8 cellular contexts compared by ENCODE assay signal in the genomic region with DNA sequence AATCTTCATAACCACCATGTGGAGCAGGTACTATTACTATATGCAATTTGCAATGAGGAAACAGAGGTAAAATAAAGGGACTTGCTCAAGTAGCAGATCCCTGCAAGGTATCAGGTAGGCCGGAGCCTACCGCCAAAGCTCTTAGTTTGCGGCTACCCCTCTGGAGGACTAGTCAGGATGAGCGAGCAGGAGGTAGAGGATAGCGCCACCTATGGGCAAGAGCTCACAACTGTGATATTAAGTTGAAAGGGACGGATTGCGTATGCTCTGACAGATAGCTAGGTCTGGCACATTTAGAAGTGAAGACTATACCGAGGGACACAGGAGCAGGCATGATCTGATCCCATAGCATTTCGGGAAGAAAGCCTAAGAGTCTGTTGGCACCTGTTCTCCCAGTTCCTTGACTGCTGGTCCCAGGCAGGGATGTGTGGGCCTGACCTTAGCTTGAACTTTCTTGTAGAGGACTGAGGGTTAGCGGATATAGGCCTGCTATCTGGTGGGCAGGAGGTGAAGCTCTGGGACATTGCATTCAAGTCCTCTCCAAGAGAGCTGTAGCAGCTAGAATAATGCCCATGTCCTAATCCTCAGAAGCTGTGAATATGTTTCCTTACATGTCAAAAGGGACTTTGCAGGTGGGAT. TPM values are rescaled to one million over a fixed set of nuclear protein-coding genes. Genes with fewer than 3 reads are reported as not detected.
A peak's percentile ranks its signal among the peaks of the same experiment; 100 is the strongest.
DNase-seq lines count a peak whose midpoint lies in the region; ATAC-seq, FAIRE-seq and TF ChIP-seq lines count a peak whose summit lies in the region.

No MANE protein-coding gene starts in this region.

- H3K4me3 ChIP-seq in Karpas-422 (ENCODE audit: low read length) (no peak overlapping the region), iPS DF 6.9 (ENCODE audit: low read length) (no peak overlapping the region), suprapubic skin (no peak overlapping the region)

- TF ChIP-seq CTCF in D721Med (IDR thresholded peaks at IDR 0.05; ENCODE audit: insufficient read depth, missing control alignments) (peak; percentile 40), WTC11 (IDR thresholded peaks at IDR 0.05) (peak; percentile 77), mesothelial cell of epicardium (IDR thresholded peaks at IDR 0.05; ENCODE audit: unreplicated experiment) (no peak), suprapubic skin (IDR thresholded peaks at IDR 0.05) (no peak)

- no peak for FAIRE-seq in D721Med (lab: Jason Lieb, UNC)

- H3K27me3 ChIP-seq in Karpas-422 (ENCODE audit: low read length) (no peaks in the 10 kb centered on the region), iPS DF 6.9 (ENCODE audit: control insufficient read depth, insufficient read depth, low read length) (no peaks in the 10 kb centered on the region), suprapubic skin (no peaks in the 10 kb centered on the region)

- H3K4me1 ChIP-seq in Karpas-422 (ENCODE audit: low read length) (peaks cover 1% of the 10 kb centered on the region), iPS DF 6.9 (ENCODE audit: control insufficient read depth, insufficient read depth, low read length) (no peaks in the 10 kb centered on the region), suprapubic skin (no peaks in the 10 kb centered on the region)

- no peak overlapping the region for H3K27ac ChIP-seq in Karpas-422 (ENCODE audit: low read length)
- no peak overlapping the region for H3K27ac ChIP-seq in iPS DF 6.9 (ENCODE audit: low read length)
- H3K27ac ChIP-seq in suprapubic skin: no peak overlapping the region

- no peaks in the 10 kb centered on the region for H3K79me2 ChIP-seq in Karpas-422 (ENCODE audit: low read length)

- no peak overlapping the region for H3K4me2 ChIP-seq in Karpas-422 (ENCODE audit: low read depth, low read length, poor library complexity, severe bottlenecking)

- no peaks in the 10 kb centered on the region for H3K27me3 Mint-ChIP-seq in WTC11 (ENCODE audit: low read depth)
- H3K27me3 Mint-ChIP-seq in mesothelial cell of epicardium (ENCODE audit: low read depth): no peaks in the 10 kb centered on the region

- no peak for TF ChIP-seq POLR2A in suprapubic skin (IDR thresholded peaks at IDR 0.05)

- no peak for TF ChIP-seq EP300 in suprapubic skin (IDR thresholded peaks at IDR 0.05)

- H3K9me3 ChIP-seq in Karpas-422 (ENCODE audit: low read length) (no peaks in the 10 kb centered on the region), iPS DF 6.9 (ENCODE audit: control insufficient read depth, insufficient read depth, low read length) (no peaks in the 10 kb centered on the region), suprapubic skin (no peaks in the 10 kb centered on the region)

- H3K9me3 Mint-ChIP-seq in WTC11 (no peaks in the 10 kb centered on the region; the same call in 1 of the 2 replicates), mesothelial cell of epicardium (peaks cover 4% of the 10 kb centered on the region)

- DNase-seq in D721Med (ENCODE audit: insufficient read length, low spot score) (no peak), GM19240 (ENCODE audit: insufficient read length, low spot score) (peak; percentile 6), Karpas-422 (peak; percentile 90), WTC11 (ENCODE audit: low spot score) (peak; percentile 87), iPS DF 6.9 (ENCODE audit: low read depth, low spot score) (peak; percentile 83), mesothelial cell of epicardium (ENCODE audit: low spot score in 2 of 2, unreplicated experiment in 2 of 2) (no peak), suprapubic skin (ENCODE audit: low spot score in 2 of 2) (no peak)

- H3K4me3 Mint-ChIP-seq in WTC11 (no peak overlapping the region), mesothelial cell of epicardium (no peak overlapping the region)

- WGBS in iPS DF 6.9 (ENCODE audit: insufficient coverage, insufficient read length): no CpG with 5 or more reads among the region's 10 CpGs
- 62% methylated on average over 10 of the region's 10 CpGs for WGBS in suprapubic skin

- no peaks in the 10 kb centered on the region for H3K9me2 ChIP-seq in Karpas-422 (replicated peaks; ENCODE audit: insufficient read depth, low read length)

- POLR2A ChIA-PET in WTC11 (lab: Charles Lee): interaction anchor here (0.6 to 1.1 kb wide), 3 partner anchors 10 to 1988 kb away, joined by 3 to 8 read pairs (median 3); a partner anchor contains a TSS

- H3K4me1 Mint-ChIP-seq in WTC11: peaks cover 17% of the 10 kb centered on the region
- H3K4me1 Mint-ChIP-seq in mesothelial cell of epicardium: peaks cover 26% of the 10 kb centered on the region

- no peak overlapping the region for H3K27ac Mint-ChIP-seq in WTC11
- H3K27ac Mint-ChIP-seq in mesothelial cell of epicardium: no peak overlapping the region

- H3K36me3 ChIP-seq in Karpas-422 (ENCODE audit: insufficient read depth, low read length): no peaks in the 10 kb centered on the region
- no peaks in the 10 kb centered on the region for H3K36me3 ChIP-seq in iPS DF 6.9 (ENCODE audit: control insufficient read depth, insufficient read depth, low read length)
- no peaks in the 10 kb centered on the region for H3K36me3 ChIP-seq in suprapubic skin

- ATAC-seq in WTC11 (peak; percentile 98), GM21825 (IDR thresholded peaks at IDR 0.05; ENCODE audit: unreplicated experiment) (no peak)

- no peak overlapping the region for H3K9ac ChIP-seq in Karpas-422 (ENCODE audit: low read length)

- no peaks in the 10 kb centered on the region for H4K20me1 ChIP-seq in Karpas-422 (ENCODE audit: insufficient read depth, low read depth, low read length)

- H3K36me3 Mint-ChIP-seq in WTC11: no peaks in the 10 kb centered on the region
- no peaks in the 10 kb centered on the region for H3K36me3 Mint-ChIP-seq in mesothelial cell of epicardium

- CTCF ChIA-PET in WTC11 (lab: Charles Lee): interaction anchor here (0.5 to 3.7 kb wide), 98 partner anchors 9 to 1312 kb away, joined by 3 to 104 read pairs (median 6); a partner anchor contains a TSS

- H2AFZ ChIP-seq in Karpas-422 (ENCODE audit: low read length): no peak overlapping the region

TF ChIP-seq in WTC11, 78 proteins besides CTCF, POLR2A, EP300 and RAD21:
- TF ChIP-seq, protein P1, sequence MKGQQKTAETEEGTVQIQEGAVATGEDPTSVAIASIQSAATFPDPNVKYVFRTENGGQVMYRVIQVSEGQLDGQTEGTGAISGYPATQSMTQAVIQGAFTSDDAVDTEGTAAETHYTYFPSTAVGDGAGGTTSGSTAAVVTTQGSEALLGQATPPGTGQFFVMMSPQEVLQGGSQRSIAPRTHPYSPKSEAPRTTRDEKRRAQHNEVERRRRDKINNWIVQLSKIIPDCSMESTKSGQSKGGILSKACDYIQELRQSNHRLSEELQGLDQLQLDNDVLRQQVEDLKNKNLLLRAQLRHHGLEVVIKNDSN (CRISPR knock-in tag; IDR thresholded peaks at IDR 0.05): no peak
- peak; percentile 21; the same call in 1 of the 2 replicates for TF ChIP-seq GABPB1 (CRISPR knock-in tag; IDR thresholded peaks at IDR 0.05)
- peak; percentile 49; the same call in 1 of the 2 replicates for TF ChIP-seq ETV6 (CRISPR knock-in tag; IDR thresholded peaks at IDR 0.05)
- TF ChIP-seq JUN (CRISPR knock-in tag; IDR thresholded peaks at IDR 0.05): no peak
- TF ChIP-seq, protein P2, sequence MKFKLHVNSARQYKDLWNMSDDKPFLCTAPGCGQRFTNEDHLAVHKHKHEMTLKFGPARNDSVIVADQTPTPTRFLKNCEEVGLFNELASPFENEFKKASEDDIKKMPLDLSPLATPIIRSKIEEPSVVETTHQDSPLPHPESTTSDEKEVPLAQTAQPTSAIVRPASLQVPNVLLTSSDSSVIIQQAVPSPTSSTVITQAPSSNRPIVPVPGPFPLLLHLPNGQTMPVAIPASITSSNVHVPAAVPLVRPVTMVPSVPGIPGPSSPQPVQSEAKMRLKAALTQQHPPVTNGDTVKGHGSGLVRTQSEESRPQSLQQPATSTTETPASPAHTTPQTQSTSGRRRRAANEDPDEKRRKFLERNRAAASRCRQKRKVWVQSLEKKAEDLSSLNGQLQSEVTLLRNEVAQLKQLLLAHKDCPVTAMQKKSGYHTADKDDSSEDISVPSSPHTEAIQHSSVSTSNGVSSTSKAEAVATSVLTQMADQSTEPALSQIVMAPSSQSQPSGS (CRISPR knock-in tag; IDR thresholded peaks at IDR 0.05; ENCODE audit: borderline replicate concordance, low read depth): no peak
- TF ChIP-seq NR2C2 (CRISPR knock-in tag; IDR thresholded peaks at IDR 0.05): no peak

RNA-seq across cellular contexts. Expression of a gene that starts 48.0 kb away (rescaled TPM):
- 0.15 TPM in 1 of 2 replicates, not detected in the other for total RNA-seq in Karpas-422 (2014; rRNA removed; shearing (Covaris generic); ENCODE audit: low replicate concordance)
- 0.05 to 0.26 TPM in 2 of 3 replicates, not detected in the other for total RNA-seq in WTC11 (2021)
- total RNA-seq in mesothelial cell of epicardium: 0.40 to 0.66 TPM (median 0.61 TPM) in 3 replicates
- under 1 TPM in 1 of 4 donors, not detected in 3; 0.81 TPM for total RNA-seq in suprapubic skin

Comparison
In these comparisons a context has a peak if more than half of its experiments do, and no peak if none do; other contexts are left out.
1. DNase-seq: peak in GM19240 (single experiment), Karpas-422 (single experiment), WTC11 (single experiment) and iPS DF 6.9 (single experiment); none in D721Med (single experiment), mesothelial cell of epicardium (0 of 2) and suprapubic skin (0 of 2).
2. CTCF ChIP-seq: peak in D721Med (single experiment) and WTC11 (single experiment); none in mesothelial cell of epicardium (single experiment) and suprapubic skin (0 of 2).